In the genomic region with DNA sequence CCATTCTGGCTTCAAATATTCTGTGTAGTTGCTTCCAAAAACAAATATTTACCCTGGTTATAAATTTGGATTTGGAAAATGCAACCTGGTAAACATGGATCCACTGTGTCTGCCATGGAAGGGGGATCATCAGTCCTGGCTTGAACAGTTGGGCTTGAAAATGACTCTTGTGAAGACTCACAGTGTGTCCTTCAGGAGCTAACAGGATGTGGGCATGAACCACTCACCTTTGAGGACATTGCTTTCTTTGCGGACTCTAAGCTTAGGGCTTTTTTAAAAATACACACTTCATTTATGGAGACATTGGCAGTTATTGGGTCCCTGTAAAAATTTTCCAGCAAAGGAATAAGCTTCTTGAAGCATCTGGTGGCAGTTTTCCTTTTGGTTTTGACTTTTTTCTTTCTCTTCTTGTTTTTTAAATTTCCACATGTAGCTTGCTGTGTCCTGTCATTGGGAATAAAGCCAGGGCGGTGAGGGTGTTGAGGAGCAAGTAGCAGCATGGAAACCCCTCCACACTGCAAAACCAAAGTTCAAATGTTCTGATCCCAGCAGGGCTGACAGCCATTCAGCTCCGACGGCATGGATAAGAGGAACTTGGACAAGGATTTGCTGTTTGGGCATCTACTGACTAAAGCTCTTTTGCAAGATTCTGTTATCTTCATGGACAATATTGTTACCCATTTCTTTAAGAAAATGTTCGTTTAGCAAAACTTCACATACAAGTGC, we compare ENCODE assay signal across 20 cellular contexts.
"Had no signal": no experiment of that assay in that cellular context is flagged by ENCODE, and none has a peak within 500 bp of the region (broad histone marks: within the 10 kb centered on the region; RNA-seq: fewer than 3 reads in every experiment).

No MANE protein-coding gene starts in this region.

- H3K27me3 ChIP-seq: right atrium auricular region, stomach, tibial artery, upper lobe of left lung had no signal

- FAIRE-seq: endometrium, frontal cortex, keratinocyte, urothelium cell line had no signal

- H3K4me3 ChIP-seq: lower lobe of right lung, prostate gland, right atrium auricular region, stomach, tibial artery, upper lobe of left lung had no signal

- H3K36me3 ChIP-seq: lower lobe of right lung, prostate gland, right atrium auricular region, stomach, tibial artery, upper lobe of left lung had no signal

- H3K27ac ChIP-seq: lower lobe of right lung, prostate gland, right atrium auricular region, upper lobe of left lung had no signal

- DNase-seq: cortex of kidney; effector memory CD8-positive, alpha-beta T cell; left ventricle myocardium superior; lower lobe of right lung; natural killer cell; nucleus accumbens; stimulated activated CD4-positive, alpha-beta T cell treated with anti-CD3 and anti-CD28 coated beads, Interleukin-2, amount 100 ng/mL, for 24 hours; stimulated activated CD4-positive, alpha-beta T cell treated with anti-CD3 and anti-CD28 coated beads, Interleukin-4, amount 100 ng/mL, for 24 hours; stimulated activated naive CD4-positive, alpha-beta T cell treated with Interleukin-2 at 50 U/mL for 16 hours; stomach; tibial artery; upper lobe of left lung had no signal

- H3K4me1 ChIP-seq: lower lobe of right lung had no signal

- ATAC-seq: effector memory CD8-positive, alpha-beta T cell; left ventricle myocardium superior; lower lobe of right lung; natural killer cell; sciatic nerve; stimulated activated effector memory CD8-positive, alpha-beta T cell treated with anti-CD3 and anti-CD28 coated beads, Interleukin-12 subunit alpha, Interleukin-12 subunit beta, amount 100 ng/mL, for 72 hours had no signal

- H3K9me3 ChIP-seq: lower lobe of right lung, prostate gland, right atrium auricular region, stomach, tibial artery, upper lobe of left lung had no signal
